ENCODE assay signal across 20 cellular contexts in the genomic region with DNA sequence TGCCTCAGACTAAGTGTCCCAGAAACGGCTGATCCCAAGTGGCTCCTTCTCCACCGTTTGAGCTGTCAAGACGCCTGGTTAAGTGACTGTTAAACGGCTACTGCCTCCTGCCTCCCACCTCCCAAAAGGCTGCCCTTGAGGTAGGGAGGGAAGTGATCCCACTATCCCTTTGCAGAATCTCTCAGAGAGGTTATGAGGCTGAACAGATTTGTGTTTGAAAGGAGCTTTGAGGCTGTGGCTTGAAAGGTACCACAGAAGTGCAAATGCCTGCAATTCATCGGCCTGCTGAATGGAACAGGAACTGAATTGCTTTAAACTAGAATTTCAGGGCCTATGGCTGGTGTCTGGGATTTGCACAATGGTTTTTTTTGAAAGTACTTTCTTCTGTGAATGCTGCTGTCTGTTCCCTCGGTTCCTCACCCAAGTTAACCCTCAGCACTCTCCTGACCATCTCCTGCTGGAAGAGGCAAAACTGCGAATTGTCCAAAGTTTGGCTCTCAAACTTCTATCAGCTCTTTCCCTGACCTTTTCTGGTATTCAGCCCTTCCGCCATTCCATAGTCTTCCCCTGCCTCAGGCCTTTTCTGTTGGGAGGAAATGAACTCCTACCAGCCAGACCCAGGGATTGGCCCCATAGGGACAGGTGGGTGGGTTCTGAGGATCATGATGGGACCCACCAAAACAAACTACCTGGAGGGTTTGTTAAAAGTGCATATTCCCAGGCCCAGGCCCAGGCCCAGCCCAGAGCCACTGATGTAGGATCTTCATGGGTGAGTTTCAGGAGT.
DNase-seq lines count a peak whose midpoint lies in the region; ATAC-seq and TF ChIP-seq lines count a peak whose summit lies in the region.
"Had no signal": no experiment of that assay in that cellular context is flagged by ENCODE, and none has a peak within 500 bp of the region (broad histone marks: within the 10 kb centered on the region; RNA-seq: fewer than 3 reads in every experiment).

No MANE protein-coding gene starts in this region.

- peaks cover 3% of the 10 kb centered on the region for H3F3A ChIP-seq in neural progenitor cell (ENCODE audit: low read depth)

- no peaks in the 10 kb centered on the region for H3K36me3 Mint-ChIP-seq in neural progenitor cell
- H3K36me3 Mint-ChIP-seq: CD8-positive, alpha-beta T cell had no signal

- H4K20me1 ChIP-seq in neural progenitor cell (ENCODE audit: low read depth) = no peaks in the 10 kb centered on the region

- H3K27ac ChIP-seq in right atrium auricular region = no peak overlapping the region
- no peak overlapping the region for H3K27ac ChIP-seq in neural progenitor cell

- no peaks in the 10 kb centered on the region for H3K9me3 Mint-ChIP-seq in neural progenitor cell
- H3K9me3 Mint-ChIP-seq: CD8-positive, alpha-beta T cell; HFFc6 had no signal

- H3K27ac Mint-ChIP-seq in neural progenitor cell = peak overlapping the region; percentile 7
- H3K27ac Mint-ChIP-seq: CD8-positive, alpha-beta T cell; HFFc6 had no signal

- H3K36me3 ChIP-seq in right atrium auricular region (no peaks in the 10 kb centered on the region), neural progenitor cell (no peaks in the 10 kb centered on the region)

- H3K4me1 Mint-ChIP-seq in neural progenitor cell = peaks cover 35% of the 10 kb centered on the region

- H3K4me3 ChIP-seq in right atrium auricular region (no peak overlapping the region), neural progenitor cell (no peak overlapping the region)
- H3K4me3 ChIP-seq: GM12878 had no signal

- intact Hi-C loops in Right ventricle myocardium inferior (cut with DNase I) = no loop called here

- no peak for ATAC-seq in Right ventricle myocardium inferior
- ATAC-seq in GM18505 (IDR thresholded peaks at IDR 0.05; ENCODE audit: unreplicated experiment) = no peak
- no peak for ATAC-seq in GM18907 (IDR thresholded peaks at IDR 0.05; ENCODE audit: unreplicated experiment)
- ATAC-seq: CD8-positive, alpha-beta T cell; GM12878 had no signal

- H3K9me3 ChIP-seq in right atrium auricular region (no peaks in the 10 kb centered on the region), neural progenitor cell (ENCODE audit: low read depth) (no peaks in the 10 kb centered on the region)

- TF ChIP-seq CTCF in right atrium auricular region (IDR thresholded peaks at IDR 0.05) = no peak
- no peak for TF ChIP-seq CTCF in neural progenitor cell (IDR thresholded peaks at IDR 0.05)

- TF ChIP-seq POLR2A in GM18505 (IDR thresholded peaks at IDR 0.05; ENCODE audit: borderline replicate concordance, extremely low read depth, insufficient read depth, insufficient read length) = no peak

- no peaks in the 10 kb centered on the region for H3K27me3 ChIP-seq in right atrium auricular region
- H3K27me3 ChIP-seq in neural progenitor cell = no peaks in the 10 kb centered on the region

- no peak overlapping the region for H2AFZ ChIP-seq in neural progenitor cell (replicated peaks)

- H3K4me1 ChIP-seq in right atrium auricular region (no peaks in the 10 kb centered on the region), neural progenitor cell (peaks cover 9% of the 10 kb centered on the region)

- no peaks in the 10 kb centered on the region for H3K27me3 Mint-ChIP-seq in neural progenitor cell (ENCODE audit: insufficient read depth, low read depth)

- H3K4me2 ChIP-seq in neural progenitor cell = no peak overlapping the region

- no peaks in the 10 kb centered on the region for H3K79me2 ChIP-seq in neural progenitor cell (ENCODE audit: low read depth)

- peak; percentile 56 for DNase-seq in Right ventricle myocardium inferior (ENCODE audit: missing footprints)
- DNase-seq in right atrium auricular region (ENCODE audit: low spot score) = no peak
- peak; percentile 26 for DNase-seq in globus pallidus (ENCODE audit: low spot score)
- DNase-seq in neural progenitor cell (ENCODE audit: low spot score) = no peak
- no peak for DNase-seq in NCI-H524 treated with DMSO at 0.1 percent for 48 hours (lab: John Stamatoyannopoulos, UW)
- no peak for DNase-seq in Kasumi-1 (lab: John Stamatoyannopoulos, UW)
- DNase-seq: CD8-positive, alpha-beta T cell; DND-41; GDM1; GOT3; HFFc6; MM.1S; NCI-H1694 treated with DMSO at 0.1 percent for 48 hours; NCI-H2171; NCI-H446; NK-92 treated with Interleukin-12 subunit alpha and Interleukin-12 subunit beta, amount 100 ng/mL, for 24 hours; RPMI8226 had no signal

- no peak overlapping the region for H3K9ac ChIP-seq in neural progenitor cell

- no peak overlapping the region for H3K4me3 Mint-ChIP-seq in neural progenitor cell
- H3K4me3 Mint-ChIP-seq: CD8-positive, alpha-beta T cell had no signal

Comparison
In these comparisons a context has a peak if more than half of its experiments do, and no peak if none do; other contexts are left out.
1. DNase-seq: peak in Right ventricle myocardium inferior (single experiment) and globus pallidus (single experiment); none in right atrium auricular region (single experiment), neural progenitor cell (single experiment), NCI-H524 treated with DMSO at 0.1 percent for 48 hours (single experiment) and Kasumi-1 (0 of 2).